In genomic region chr6:130810307-130811030, GRCh38 we compare ENCODE assay signal across 2 cellular contexts.
TF ChIP-seq lines count a peak whose summit lies in the region.

No MANE protein-coding gene starts in this region.

TF ChIP-seq in IMR-90, 13 proteins besides CTCF, POLR2A, EP300 and RAD21:
- TF ChIP-seq SMC3 (IDR thresholded peaks at IDR 0.05; ENCODE audit: low read depth, low read length) = no peak
- TF ChIP-seq BHLHE40 (IDR thresholded peaks at IDR 0.05; ENCODE audit: low read depth, low read length) = no peak

TF ChIP-seq in K562, 482 proteins besides CTCF, POLR2A, EP300 and RAD21:
- TF ChIP-seq HNRNPLL (IDR thresholded peaks at IDR 0.05; ENCODE audit: low read depth, low read length, poor library complexity, severe bottlenecking) (peak; percentile 18), HMG20B (CRISPR knock-in tag; IDR thresholded peaks at IDR 0.05) (no peak)
